Comparison of ENCODE assay signal across 8 cellular contexts in genomic region chr5:41843456-41844112, GRCh38. TPM values are rescaled to one million over a fixed set of nuclear protein-coding genes. Genes with fewer than 3 reads are reported as not detected.
DNase-seq lines count a peak whose midpoint lies in the region; ATAC-seq and TF ChIP-seq lines count a peak whose summit lies in the region.

No MANE protein-coding gene starts in this region.

- no peaks in the 10 kb centered on the region for H3K9me3 Mint-ChIP-seq in stimulated activated memory B cell treated with anti-CD40 and anti-IgM and Interleukin-4, amounts not matched to agents 10 μg/mL and 1 μg/mL and 100 μg/mL, for 72 hours

- peak; percentile 48 for DNase-seq in AG04450 (ENCODE audit: low read depth, low spot score)
- DNase-seq in GM13976 (ENCODE audit: low spot score), result no peak
- DNase-seq in NCI-H1105 treated with DMSO at 0.1 percent for 48 hours (lab: John Stamatoyannopoulos, UW), result peak; percentile 61
- DNase-seq in fibroblast of mammary gland (ENCODE audit: low read depth), result peak; percentile 77

- no peak overlapping the region for H3K27ac ChIP-seq in AG04450 (ENCODE audit: low read depth, low read length)

- H3K36me3 ChIP-seq in neuron (ENCODE audit: insufficient read depth, low read length), result no peaks in the 10 kb centered on the region

- CTCF ChIA-PET in AG04450 (lab: Charles Lee), result interaction anchor here (0.6 to 4.4 kb wide), 40 partner anchors 8 to 939 kb away, joined by 3 to 77 read pairs (median 4); no protein-coding TSS in a partner anchor

- H2AFZ ChIP-seq in neuron (ENCODE audit: low read depth, low read length), result peak overlapping the region; percentile 79

- H3K4me3 ChIP-seq in AG04450 (ENCODE audit: low read depth, low read length), result no peak overlapping the region
- H3K4me3 ChIP-seq in fibroblast of mammary gland (ENCODE audit: control insufficient read depth, low read depth, low read length), result no peak overlapping the region
- no peak overlapping the region for H3K4me3 ChIP-seq in neuron (ENCODE audit: low read length)

- H3K9me3 ChIP-seq in AG04450 (ENCODE audit: control insufficient read depth, insufficient read depth, low read length), result no peaks in the 10 kb centered on the region
- H3K9me3 ChIP-seq in neuron (ENCODE audit: low read length), result no peaks in the 10 kb centered on the region

- peak; percentile 35 for ATAC-seq in HG02840 (IDR thresholded peaks at IDR 0.05; ENCODE audit: low FRiP score, unreplicated experiment)
- peak; percentile 86; the same call in 2 of the 3 replicates for ATAC-seq in SK-N-SH treated with all-trans-retinoic acid at 6 μM for 48 hours
- no peak for ATAC-seq in stimulated activated memory B cell treated with anti-CD40 and anti-IgM and Interleukin-4, amounts not matched to agents 10 μg/mL and 1 μg/mL and 100 μg/mL, for 72 hours

- POLR2A ChIA-PET in AG04450 (lab: Yijun Ruan, JAX), result interaction anchor here (0.7 to 0.8 kb wide), 2 partner anchors 49 to 573 kb away, joined by 3 read pairs; no protein-coding TSS in a partner anchor

- no peak overlapping the region for H3K4me3 Mint-ChIP-seq in stimulated activated memory B cell treated with anti-CD40 and anti-IgM and Interleukin-4, amounts not matched to agents 10 μg/mL and 1 μg/mL and 100 μg/mL, for 72 hours

- H3K4me1 ChIP-seq in neuron (ENCODE audit: insufficient read depth, low read length), result no peaks in the 10 kb centered on the region

- no peak overlapping the region for H3K27ac Mint-ChIP-seq in stimulated activated memory B cell treated with anti-CD40 and anti-IgM and Interleukin-4, amounts not matched to agents 10 μg/mL and 1 μg/mL and 100 μg/mL, for 72 hours

- peaks cover 16% of the 10 kb centered on the region for H3K36me3 Mint-ChIP-seq in stimulated activated memory B cell treated with anti-CD40 and anti-IgM and Interleukin-4, amounts not matched to agents 10 μg/mL and 1 μg/mL and 100 μg/mL, for 72 hours

- H3K4me1 Mint-ChIP-seq in stimulated activated memory B cell treated with anti-CD40 and anti-IgM and Interleukin-4, amounts not matched to agents 10 μg/mL and 1 μg/mL and 100 μg/mL, for 72 hours, result no peaks in the 10 kb centered on the region

- no peaks in the 10 kb centered on the region for H3K27me3 ChIP-seq in AG04450 (ENCODE audit: control insufficient read depth, insufficient read depth, low read length)
- no peaks in the 10 kb centered on the region for H3K27me3 ChIP-seq in neuron (ENCODE audit: insufficient read depth, low read length)

- H3K27me3 Mint-ChIP-seq in stimulated activated memory B cell treated with anti-CD40 and anti-IgM and Interleukin-4, amounts not matched to agents 10 μg/mL and 1 μg/mL and 100 μg/mL, for 72 hours, result no peaks in the 10 kb centered on the region

- TF ChIP-seq CTCF in AG04450 (IDR thresholded peaks at IDR 0.05; ENCODE audit: low read depth, low read length), result peak; percentile 90
- peak; percentile 52 for TF ChIP-seq CTCF in GM13976 (IDR thresholded peaks at IDR 0.05; ENCODE audit: borderline replicate concordance, control extremely low read depth, extremely low read depth, insufficient read depth, missing control alignments)
- TF ChIP-seq CTCF in fibroblast of mammary gland (conservative IDR thresholded peaks at IDR 0.05; ENCODE audit: control insufficient read depth, insufficient read depth, low read depth, low read length), result peak; percentile 82

- in situ Hi-C loops in GM13976 (cut with MboI; ENCODE audit: low sequenced_read_pairs, unreplicated experiment), result no loop called here

TF ChIP-seq in SK-N-SH treated with all-trans-retinoic acid at 6 μM for 48 hours, 23 proteins besides CTCF, POLR2A, EP300 and RAD21:
- TF ChIP-seq ZFP30 (CRISPR knock-in tag; IDR thresholded peaks at IDR 0.05) (no peak), ZNF8 (CRISPR knock-in tag; IDR thresholded peaks at IDR 0.05) (no peak), TSHZ2 (CRISPR knock-in tag; IDR thresholded peaks at IDR 0.05) (0 out of 2 replicates have a peak, but pooled peaks have one; percentile 27)

RNA-seq across cellular contexts. Expression of gene OXCT1, which starts 26.6 kb away (rescaled TPM):
- polyA plus RNA-seq in AG04450 (2011; rRNA removed), result 21.3 and 31.7 TPM in 2 replicates
- 12.6 and 21.8 TPM in 2 replicates for polyA minus RNA-seq in AG04450 (2011; rRNA and poly(A)+ RNA removed)
